22 cellular contexts compared by ENCODE assay signal in genomic region chr13:95533545-95534135, GRCh38. TPM values are rescaled to one million over a fixed set of nuclear protein-coding genes. Genes with fewer than 3 reads are reported as not detected.
DNase-seq lines count a peak whose midpoint lies in the region; ATAC-seq and TF ChIP-seq lines count a peak whose summit lies in the region.
"Had no signal": no experiment of that assay in that cellular context is flagged by ENCODE, and none has a peak within 500 bp of the region (broad histone marks: within the 10 kb centered on the region; RNA-seq: fewer than 3 reads in every experiment).

No MANE protein-coding gene starts in this region.

- H3K4me3 Mint-ChIP-seq in neural progenitor cell (no peak overlapping the region), mesothelial cell of epicardium (no peak overlapping the region)
- H3K4me3 Mint-ChIP-seq in activated naive CD4-positive, alpha-beta T cell treated with anti-CD3 and anti-CD28 coated beads for 36 hours = no peak overlapping the region
- H3K4me3 Mint-ChIP-seq: activated CD4-positive, alpha-beta T cell treated with anti-CD3 and anti-CD28 coated beads, Interleukin-2, amount 10 ng/mL, durations not matched to agents 24 days and 14 days; CD4-positive, alpha-beta memory T cell had no signal

- no peak overlapping the region for H3K27ac ChIP-seq in neural progenitor cell
- H3K27ac ChIP-seq: HL-60 had no signal

- H3K9ac ChIP-seq in neural progenitor cell = no peak overlapping the region

- no peak for ATAC-seq in HG03175 (IDR thresholded peaks at IDR 0.05; ENCODE audit: unreplicated experiment)
- ATAC-seq: K562, left cardiac atrium, sciatic nerve had no signal

- DNase-seq in DMS53 (lab: John Stamatoyannopoulos, UW) = peak; percentile 67
- peak; percentile 20 for DNase-seq in NCI-H69 (lab: John Stamatoyannopoulos, UW)
- no peak for DNase-seq in epithelial cell of proximal tubule (ENCODE audit: low read depth)
- peak; percentile 44 for DNase-seq in neural progenitor cell (ENCODE audit: low spot score)
- no peak for DNase-seq in mesothelial cell of epicardium (ENCODE audit: low spot score in 2 of 2, unreplicated experiment in 2 of 2)
- no peak for DNase-seq in activated naive CD4-positive, alpha-beta T cell treated with anti-CD3 and anti-CD28 coated beads for 36 hours
- DNase-seq in inferior parietal cortex (ENCODE audit: extremely low spot score) = no peak
- DNase-seq: activated CD4-positive, alpha-beta T cell treated with anti-CD3 and anti-CD28 coated beads, Interleukin-2, amount 10 ng/mL, durations not matched to agents 24 days and 14 days; activated CD8-positive, alpha-beta memory T cell treated with anti-CD3 and anti-CD28 coated beads, Interleukin-2, amount 50 U/mL, for 4 hours; activated effector memory CD4-positive, alpha-beta T cell treated with anti-CD3 and anti-CD28 coated beads, Interleukin-2, amount 50 U/mL, for 16 hours; amniotic stem cell; caudate nucleus; CD4-positive, alpha-beta memory T cell; effector CD8-positive, alpha-beta T cell; H7; left cardiac atrium; NCI-H2081; NCI-H748 treated with DMSO at 0.1 percent for 48 hours had no signal

- H3K36me3 Mint-ChIP-seq in neural progenitor cell = no peaks in the 10 kb centered on the region
- H3K36me3 Mint-ChIP-seq in mesothelial cell of epicardium = no peaks in the 10 kb centered on the region
- H3K36me3 Mint-ChIP-seq in activated naive CD4-positive, alpha-beta T cell treated with anti-CD3 and anti-CD28 coated beads for 36 hours (ENCODE audit: low read depth) = no peaks in the 10 kb centered on the region
- H3K36me3 Mint-ChIP-seq: CD4-positive, alpha-beta memory T cell had no signal

- H3K4me2 ChIP-seq in neural progenitor cell = no peak overlapping the region

- H3K27me3 ChIP-seq in neural progenitor cell = no peaks in the 10 kb centered on the region

- H3K4me1 Mint-ChIP-seq in neural progenitor cell (no peaks in the 10 kb centered on the region), mesothelial cell of epicardium (no peaks in the 10 kb centered on the region)
- H3K4me1 Mint-ChIP-seq in activated naive CD4-positive, alpha-beta T cell treated with anti-CD3 and anti-CD28 coated beads for 36 hours (ENCODE audit: low read depth) = peaks cover 5% of the 10 kb centered on the region

- intact Hi-C loops in activated naive CD4-positive, alpha-beta T cell treated with anti-CD3 and anti-CD28 coated beads for 36 hours (cut with micrococcal nuclease) = no loop called here

- H3K27me3 Mint-ChIP-seq in neural progenitor cell (ENCODE audit: insufficient read depth, low read depth) (peaks cover 2% of the 10 kb centered on the region), mesothelial cell of epicardium (ENCODE audit: low read depth) (no peaks in the 10 kb centered on the region)
- peaks cover 23% of the 10 kb centered on the region for H3K27me3 Mint-ChIP-seq in activated naive CD4-positive, alpha-beta T cell treated with anti-CD3 and anti-CD28 coated beads for 36 hours (ENCODE audit: low read depth)

- CTCF ChIA-PET in activated naive CD4-positive, alpha-beta T cell treated with anti-CD3 and anti-CD28 coated beads for 36 hours (lab: Charles Lee) = interaction anchor here (6.9 kb wide), 1 partner anchor 301 kb away, joined by 45 read pairs; no protein-coding TSS in a partner anchor

- no peaks in the 10 kb centered on the region for H4K20me1 ChIP-seq in neural progenitor cell (ENCODE audit: low read depth)

- H3K27ac Mint-ChIP-seq in neural progenitor cell = no peak overlapping the region
- no peak overlapping the region for H3K27ac Mint-ChIP-seq in mesothelial cell of epicardium
- H3K27ac Mint-ChIP-seq in activated naive CD4-positive, alpha-beta T cell treated with anti-CD3 and anti-CD28 coated beads for 36 hours = no peak overlapping the region
- H3K27ac Mint-ChIP-seq: activated CD4-positive, alpha-beta T cell treated with anti-CD3 and anti-CD28 coated beads, Interleukin-2, amount 10 ng/mL, durations not matched to agents 24 days and 14 days; CD4-positive, alpha-beta memory T cell had no signal

- H3K4me1 ChIP-seq in neural progenitor cell = peaks cover 26% of the 10 kb centered on the region

- peak overlapping the region; percentile 57 for H3K4me3 ChIP-seq in epithelial cell of proximal tubule (ENCODE audit: low read depth, low read length)
- H3K4me3 ChIP-seq in neural progenitor cell = no peak overlapping the region
- H3K4me3 ChIP-seq: K562 had no signal

- H3K36me3 ChIP-seq in neural progenitor cell = no peaks in the 10 kb centered on the region

- H3K79me2 ChIP-seq in neural progenitor cell (ENCODE audit: low read depth) = no peaks in the 10 kb centered on the region

- H3K9me3 ChIP-seq in neural progenitor cell (ENCODE audit: low read depth) = no peaks in the 10 kb centered on the region

- TF ChIP-seq CTCF in epithelial cell of proximal tubule (conservative IDR thresholded peaks at IDR 0.05; ENCODE audit: low read depth, low read length) (no peak), neural progenitor cell (IDR thresholded peaks at IDR 0.05) (no peak), mesothelial cell of epicardium (IDR thresholded peaks at IDR 0.05; ENCODE audit: unreplicated experiment) (no peak)

- H3K9me3 Mint-ChIP-seq in neural progenitor cell (no peaks in the 10 kb centered on the region), mesothelial cell of epicardium (no peaks in the 10 kb centered on the region)
- H3K9me3 Mint-ChIP-seq in activated naive CD4-positive, alpha-beta T cell treated with anti-CD3 and anti-CD28 coated beads for 36 hours = no peaks in the 10 kb centered on the region
- H3K9me3 Mint-ChIP-seq: activated CD4-positive, alpha-beta T cell treated with anti-CD3 and anti-CD28 coated beads, Interleukin-2, amount 10 ng/mL, durations not matched to agents 24 days and 14 days; CD4-positive, alpha-beta memory T cell had no signal

- peak overlapping the region; percentile 93 for H2AFZ ChIP-seq in neural progenitor cell (replicated peaks)

- H3F3A ChIP-seq in neural progenitor cell (ENCODE audit: low read depth) = no peaks in the 10 kb centered on the region

RNA-seq across cellular contexts. Expression of gene CLDN10, which starts 18.9 kb away (rescaled TPM):
- total RNA-seq in epithelial cell of proximal tubule (24.3 and 65.2 TPM in 2 replicates), neural progenitor cell (ENCODE audit: low replicate concordance) (22.8 and 25.5 TPM in 2 replicates), mesothelial cell of epicardium (1.1 to 2.0 TPM (median 1.5 TPM) in 3 replicates)
- not detected for total RNA-seq in activated naive CD4-positive, alpha-beta T cell treated with anti-CD3 and anti-CD28 coated beads for 36 hours
- total RNA-seq: activated CD4-positive, alpha-beta T cell treated with anti-CD3 and anti-CD28 coated beads, Interleukin-2, amount 10 ng/mL, durations not matched to agents 24 days and 14 days; CD4-positive, alpha-beta memory T cell; K562; left cardiac atrium; sciatic nerve had no signal

Comparison
In these comparisons a context has a peak if more than half of its experiments do, and no peak if none do; other contexts are left out.
1. DNase-seq: peak in DMS53 (single experiment), NCI-H69 (single experiment) and neural progenitor cell (single experiment); none in epithelial cell of proximal tubule (single experiment), mesothelial cell of epicardium (0 of 2), activated naive CD4-positive, alpha-beta T cell treated with anti-CD3 and anti-CD28 coated beads for 36 hours (single experiment) and inferior parietal cortex (single experiment).